In the genomic region with DNA sequence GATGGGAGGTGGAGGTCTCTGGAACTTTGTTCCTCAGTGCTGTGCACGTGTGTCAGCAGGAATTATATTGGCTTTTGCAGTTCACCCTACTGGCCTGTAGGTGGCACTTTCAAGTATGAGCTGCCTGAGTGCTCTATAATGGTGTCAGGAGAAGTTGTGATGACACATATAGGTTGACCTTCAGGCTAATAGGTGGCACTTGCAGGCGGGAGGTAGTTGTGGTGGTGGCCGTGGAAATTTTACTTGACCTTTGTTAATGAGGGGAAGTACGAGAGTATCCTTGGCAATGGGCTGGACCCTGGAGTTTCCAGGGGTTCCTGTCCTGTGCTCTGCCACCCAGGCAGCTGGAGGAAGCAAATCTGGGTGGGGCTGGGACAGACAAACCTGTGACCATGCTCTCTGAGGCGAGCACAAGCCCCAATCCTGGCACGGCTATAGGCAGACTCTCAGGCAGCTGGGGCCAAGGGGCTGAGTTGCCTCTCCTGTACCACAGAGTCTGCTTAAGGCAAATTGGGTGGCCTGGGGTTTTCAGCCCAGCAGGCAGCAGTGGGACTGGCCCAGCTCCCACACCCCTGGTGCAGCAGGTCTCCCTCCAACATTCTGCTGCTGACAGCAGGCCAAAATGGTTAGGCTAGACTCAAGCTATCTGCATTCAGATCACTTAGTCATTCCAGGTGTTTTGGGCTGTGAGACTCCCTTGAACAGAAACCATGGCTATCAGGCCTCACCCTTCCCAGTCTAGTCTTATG, we compare ENCODE assay signal across 8 cellular contexts.
DNase-seq lines count a peak whose midpoint lies in the region; ATAC-seq and TF ChIP-seq lines count a peak whose summit lies in the region.

No MANE protein-coding gene starts in this region.

- H3K36me3 ChIP-seq in prostate gland, result no peaks in the 10 kb centered on the region

- H3K27me3 ChIP-seq in prostate gland (replicated peaks; ENCODE audit: insufficient read depth), result no peaks in the 10 kb centered on the region

- H3K4me3 ChIP-seq in prostate gland, result no peak overlapping the region

- WGBS in prostate gland, result 81% methylated on average over 6 of the region's 6 CpGs

- no peak overlapping the region for H3K27ac ChIP-seq in prostate gland

- no peaks in the 10 kb centered on the region for H3K4me1 ChIP-seq in prostate gland (replicated peaks)

- no peaks in the 10 kb centered on the region for H3K9me3 ChIP-seq in prostate gland

- DNase-seq in NCI-H748 (lab: John Stamatoyannopoulos, UW; ENCODE audit: unreplicated experiment) (peak; percentile 0), NCI-H748 treated with DMSO at 0.1 percent for 48 hours (lab: John Stamatoyannopoulos, UW) (no peak), HK-2 (ENCODE audit: unreplicated experiment) (peak; percentile 28), SKM-1 treated with dmso at 0.1 percent for 144 hours (lab: John Stamatoyannopoulos, UW; ENCODE audit: unreplicated experiment) (peak; percentile 46), cerebellar cortex (ENCODE audit: low spot score) (peak; percentile 14), mucosa of gallbladder (ENCODE audit: low spot score) (peak; percentile 12), prostate gland (ENCODE audit: low spot score) (no peak)

- intact Hi-C loops in prostate gland (cut with DNase I), result no loop called here

- ATAC-seq in GM21529 (IDR thresholded peaks at IDR 0.05; ENCODE audit: unreplicated experiment), result peak; percentile 90

- TF ChIP-seq POLR2A in prostate gland (IDR thresholded peaks at IDR 0.05), result no peak

- peak in 2 of 4 experiments; percentile 29 to 53 for TF ChIP-seq CTCF in prostate gland (IDR thresholded peaks at IDR 0.05)

Comparison
In these comparisons a context has a peak if more than half of its experiments do, and no peak if none do; other contexts are left out.
1. DNase-seq: peak in NCI-H748 (single experiment), HK-2 (single experiment), SKM-1 treated with dmso at 0.1 percent for 144 hours (single experiment), cerebellar cortex (single experiment) and mucosa of gallbladder (single experiment); none in NCI-H748 treated with DMSO at 0.1 percent for 48 hours (single experiment) and prostate gland (single experiment).